In genomic region chr9:85843949-85844348, GRCh38 we compare ENCODE assay signal across 8 cellular contexts.
DNase-seq lines count a peak whose midpoint lies in the region; ATAC-seq, FAIRE-seq and TF ChIP-seq lines count a peak whose summit lies in the region.
"Not testable (repeated sequence)": the region's sequence is repeated elsewhere in the genome, so short reads cannot be mapped to it uniquely, and the experiment has no call there.

No MANE protein-coding gene starts in this region.

- not testable (repeated sequence) for H3K4me3 ChIP-seq in A549; GM23248; IMR-90 (ENCODE audit: insufficient read depth, low read depth, low read length); choroid plexus epithelial cell (ENCODE audit: low read depth, low read length); fibroblast of the aortic adventitia (ENCODE audit: low read depth, low read length)

- not testable (repeated sequence) for H2AFZ ChIP-seq in GM23248; IMR-90 (replicated peaks; ENCODE audit: low read length, poor library complexity)

- intact Hi-C loops in IMR-90 (cut with micrococcal nuclease), result not testable (repeated sequence)

- not testable (repeated sequence) for H3F3A ChIP-seq in GM23248 (ENCODE audit: insufficient read depth)

- CTCF ChIA-PET in A549 (lab: Yijun Ruan, JAX); IMR-90 (lab: Yijun Ruan, JAX): not testable (repeated sequence)

- not testable (repeated sequence) for H2BK15ac ChIP-seq in IMR-90 (ENCODE audit: low read depth, low read length)

- not testable (repeated sequence) for H3K27ac ChIP-seq in A549; GM23248; IMR-90 (ENCODE audit: insufficient read depth, low read length)

- not testable (repeated sequence) for BruUV-seq in IMR-90 (replicated peaks; lab: Mats Ljungman, UMichigan)

- not testable (repeated sequence) for H3K4me2 ChIP-seq in A549; GM23248 (ENCODE audit: unreplicated experiment); IMR-90 (ENCODE audit: low read depth, low read length)

- not testable (repeated sequence) for H3K9me3 ChIP-seq in A549; GM23248 (ENCODE audit: low read depth); IMR-90 (ENCODE audit: control insufficient read depth, insufficient read depth, low read length)

- H3K23ac ChIP-seq in IMR-90 (ENCODE audit: low read depth, low read length), result not testable (repeated sequence)

- dilution Hi-C loops in IMR-90 (cut with HindIII; ENCODE audit: low sequenced_read_pairs, unreplicated experiment), result not testable (repeated sequence)

- not testable (repeated sequence) for FAIRE-seq in A549 (lab: Jason Lieb, UNC)
- peak; percentile 53 for FAIRE-seq in RCC 7860 (lab: Jason Lieb, UNC)

- TF ChIP-seq CTCF in A549 (IDR thresholded peaks at IDR 0.05); IMR-90 (conservative IDR thresholded peaks at IDR 0.05; ENCODE audit: low read depth, low read length); choroid plexus epithelial cell (conservative IDR thresholded peaks at IDR 0.05; ENCODE audit: low read depth, low read length); fibroblast of the aortic adventitia (IDR thresholded peaks at IDR 0.05; ENCODE audit: insufficient read depth, low read length): not testable (repeated sequence)

- not testable (repeated sequence) for H3K36me3 ChIP-seq in GM23248 (ENCODE audit: low read depth); IMR-90 (ENCODE audit: control insufficient read depth, insufficient read depth, low read length)

- not testable (repeated sequence) for H3K4ac ChIP-seq in IMR-90 (ENCODE audit: low read depth, low read length)

- POLR2A ChIA-PET in A549 (lab: Yijun Ruan, JAX); IMR-90 (lab: Charles Lee; ENCODE audit: unreplicated experiment): not testable (repeated sequence)

- not testable (repeated sequence) for H4K8ac ChIP-seq in IMR-90 (ENCODE audit: low read depth in 2 of 2, low read length in 2 of 2)

- H3K9ac ChIP-seq in GM23248; IMR-90 (ENCODE audit: low read depth, low read length): not testable (repeated sequence)

- TF ChIP-seq POLR2A in A549 (IDR thresholded peaks at IDR 0.05; ENCODE audit: low read length); IMR-90 (IDR thresholded peaks at IDR 0.05; ENCODE audit: low read depth, low read length): not testable (repeated sequence)

- not testable (repeated sequence) for H4K91ac ChIP-seq in IMR-90 (ENCODE audit: insufficient read depth, low read depth, low read length)

- not testable (repeated sequence) for H3K14ac ChIP-seq in IMR-90 (replicated peaks; ENCODE audit: low read depth, low read length)

- WGBS in A549 (ENCODE audit: missing lambda C conversion rate), result 95% methylated on average over 1 of the region's 1 CpG
- 90 to 97% methylated on average over 1 of the region's 1 CpG for WGBS in GM23248 (ENCODE audit: low coverage in 1 of 2, low lambda C conversion rate in 2 of 2, missing lambda C conversion rate in 2 of 2), 2 experiments
- WGBS in IMR-90 (ENCODE audit: extremely low coverage in 2 of 2, insufficient read length in 1 of 2), 2 experiments, result no CpG with 5 or more reads among the region's 1 CpG

- H3K18ac ChIP-seq in IMR-90 (ENCODE audit: low read depth, low read length), result not testable (repeated sequence)

- not testable (repeated sequence) for H2AK5ac ChIP-seq in IMR-90 (ENCODE audit: low read depth, low read length)

- H2AK9ac ChIP-seq in IMR-90 (replicated peaks; ENCODE audit: low read depth, low read length, poor library complexity), result not testable (repeated sequence)

- H3K79me1 ChIP-seq in IMR-90 (ENCODE audit: low read depth in 1 of 2, low read length in 2 of 2), result not testable (repeated sequence)

- peak in 1 of 2 experiments; percentile 11 for DNase-seq in A549 (ENCODE audit: low read depth in 1 of 2, low spot score in 1 of 2)
- peak; percentile 23 for DNase-seq in GM23248
- DNase-seq in IMR-90, result peak; percentile 13
- DNase-seq in RCC 7860 (ENCODE audit: low spot score), result not testable (repeated sequence)
- DNase-seq in astrocyte of the hippocampus (ENCODE audit: low read depth, low spot score), result peak; percentile 5
- DNase-seq in choroid plexus epithelial cell (ENCODE audit: low read depth), result peak; percentile 33
- DNase-seq in fibroblast of the aortic adventitia (ENCODE audit: low read depth), result peak; percentile 19
- DNase-seq in kidney tubule cell (ENCODE audit: low spot score), result peak; percentile 35

- H3K9me1 ChIP-seq in IMR-90 (ENCODE audit: insufficient read depth, low read length), result not testable (repeated sequence)

- not testable (repeated sequence) for H3K79me2 ChIP-seq in GM23248 (ENCODE audit: insufficient read depth)

- not testable (repeated sequence) for H3K4me1 ChIP-seq in A549; GM23248 (ENCODE audit: insufficient read depth); IMR-90 (ENCODE audit: control insufficient read depth, insufficient read depth, low read length)

- not testable (repeated sequence) for H2BK20ac ChIP-seq in IMR-90 (ENCODE audit: low read depth, low read length)

- in situ Hi-C loops in GM23248 (cut with MboI); IMR-90 (cut with MboI; ENCODE audit: low sequenced_read_pairs): not testable (repeated sequence)

- not testable (repeated sequence) for H3K56ac ChIP-seq in IMR-90 (ENCODE audit: extremely low read depth, insufficient read depth, low read length)

- H2BK120ac ChIP-seq in IMR-90 (ENCODE audit: low read depth, low read length), result not testable (repeated sequence)

- not testable (repeated sequence) for H3K9me2 ChIP-seq in GM23248 (ENCODE audit: insufficient read depth)

- not testable (repeated sequence) for H2BK5ac ChIP-seq in IMR-90 (ENCODE audit: low read depth, low read length, poor library complexity, severe bottlenecking)

- not testable (repeated sequence) for H4K5ac ChIP-seq in IMR-90 (ENCODE audit: low read depth, low read length)

- not testable (repeated sequence) for TF ChIP-seq EP300 in A549 (IDR thresholded peaks at IDR 0.05)

- ATAC-seq in A549, result not testable (repeated sequence)
- ATAC-seq in IMR-90 (ENCODE audit: low read depth), result peak; percentile 29; the same call in 1 of the 2 replicates

- not testable (repeated sequence) for TF ChIP-seq RAD21 in A549 (conservative IDR thresholded peaks at IDR 0.05 in 1 of 2, IDR thresholded peaks at IDR 0.05 in 1 of 2); IMR-90 (IDR thresholded peaks at IDR 0.05; ENCODE audit: low read length)

- H4K20me1 ChIP-seq in GM23248 (ENCODE audit: insufficient read depth); IMR-90 (ENCODE audit: insufficient read depth, low read length): not testable (repeated sequence)

- not testable (repeated sequence) for H3K27me3 ChIP-seq in GM23248 (replicated peaks; ENCODE audit: insufficient read depth); IMR-90 (ENCODE audit: control insufficient read depth, insufficient read depth, low read length)

TF ChIP-seq in A549, 52 proteins besides CTCF, POLR2A, EP300 and RAD21:
- TF ChIP-seq CEBPB (IDR thresholded peaks at IDR 0.05) (peak in 1 of 2 experiments; percentile 29; a peak in 1 of 4 replicates), FOSL2 (CRISPR knock-in tag; IDR thresholded peaks at IDR 0.05) (peak; percentile 55)
- not testable (repeated sequence) for TF ChIP-seq FOSL2 (IDR thresholded peaks at IDR 0.05)
TF ChIP-seq in A549: peak in this region for 2; not testable (repeated sequence) for 50.

TF ChIP-seq in IMR-90, 13 proteins besides CTCF, POLR2A, EP300 and RAD21:
- TF ChIP-seq CEBPB (IDR thresholded peaks at IDR 0.05; ENCODE audit: low read depth, low read length), result peak; percentile 52; the same call in 1 of the 2 replicates
- TF ChIP-seq FOS (IDR thresholded peaks at IDR 0.05; ENCODE audit: low read depth, low read length), result 0 out of 2 replicates have a peak, but pooled peaks have one; percentile 9
TF ChIP-seq in IMR-90: peak in this region for 2; not testable (repeated sequence) for 11.
